Comparison of ENCODE assay signal across 8 cellular contexts in the genomic region with DNA sequence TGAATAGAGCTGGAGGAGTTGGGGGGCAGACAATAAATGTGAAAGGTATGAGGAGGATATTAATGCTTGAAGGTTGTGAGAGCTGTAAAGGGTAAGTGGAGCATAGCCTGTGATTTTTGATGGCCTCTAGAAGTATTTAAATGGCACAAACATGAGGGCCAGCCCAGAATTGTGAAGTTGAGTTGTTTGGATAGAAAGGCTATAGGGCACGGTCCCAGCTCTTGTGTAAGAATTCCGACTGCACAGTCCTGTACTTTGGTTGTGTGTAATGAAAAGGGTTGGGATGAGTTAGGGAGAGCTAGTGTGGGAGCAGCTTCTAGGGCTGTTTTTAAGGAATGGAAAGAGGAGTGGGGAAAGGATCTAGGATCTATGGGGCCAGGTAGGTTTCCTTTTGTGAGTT.
"Had no signal": no experiment of that assay in that cellular context is flagged by ENCODE, and none has a peak within 500 bp of the region (broad histone marks: within the 10 kb centered on the region; RNA-seq: fewer than 3 reads in every experiment).

No MANE protein-coding gene starts in this region.

- FAIRE-seq: G401.6, GM12878, GM12891, GM12892, GM18507, GM19239 had no signal

- DNase-seq: GDM1, GF-D8 had no signal

- ATAC-seq: GM12878 had no signal

- H3K4me3 ChIP-seq: GM12878 had no signal
